ENCODE assay signal across 26 cellular contexts in genomic region chr11:70761094-70761905, GRCh38.
DNase-seq lines count a peak whose midpoint lies in the region; ATAC-seq and TF ChIP-seq lines count a peak whose summit lies in the region.
"Had no signal": no experiment of that assay in that cellular context is flagged by ENCODE, and none has a peak within 500 bp of the region (broad histone marks: within the 10 kb centered on the region; RNA-seq: fewer than 3 reads in every experiment).

No MANE protein-coding gene starts in this region.

- H3K4me3 ChIP-seq in PC-3 (ENCODE audit: low read length) (no peak overlapping the region), epithelial cell of proximal tubule (ENCODE audit: low read depth, low read length) (no peak overlapping the region), sigmoid colon (no peak overlapping the region)
- H3K4me3 ChIP-seq in effector memory CD4-positive, alpha-beta T cell (ENCODE audit: insufficient read depth, low read depth, low read length, poor library complexity, severe bottlenecking), result no peak overlapping the region
- H3K4me3 ChIP-seq: A549, left ventricle myocardium inferior, SK-N-MC, thoracic aorta, vagina had no signal

- H3K9me3 ChIP-seq in PC-3 (ENCODE audit: low read length) (no peaks in the 10 kb centered on the region), sigmoid colon (peaks cover 0 to 4% (median 0%) of the 10 kb centered on the region in 4 donors)
- no peaks in the 10 kb centered on the region for H3K9me3 ChIP-seq in effector memory CD4-positive, alpha-beta T cell (ENCODE audit: control insufficient read depth, low read length)
- H3K9me3 ChIP-seq: neutrophil, thoracic aorta, vagina had no signal

- H3K4me2 ChIP-seq in PC-3 (ENCODE audit: low read length), result no peak overlapping the region
- H3K4me2 ChIP-seq: A549 had no signal

- POLR2A ChIA-PET in PC-3 (lab: Charles Lee; ENCODE audit: unreplicated experiment), result no interaction called here

- peak; percentile 47; the same call in 1 of the 2 replicates for TF ChIP-seq CTCF in PC-3 (conservative IDR thresholded peaks at IDR 0.05; ENCODE audit: low read depth, low read length)
- peak; percentile 11 for TF ChIP-seq CTCF in epithelial cell of proximal tubule (conservative IDR thresholded peaks at IDR 0.05; ENCODE audit: low read depth, low read length)
- TF ChIP-seq CTCF in sigmoid colon (IDR thresholded peaks at IDR 0.05), result no peak

- no peaks in the 10 kb centered on the region for H3K79me2 ChIP-seq in PC-3 (ENCODE audit: low read length)

- CTCF ChIA-PET in PC-3 (lab: Charles Lee), result no interaction called here

- no peak overlapping the region for H3K9ac ChIP-seq in PC-3 (ENCODE audit: low read length)

- TF ChIP-seq POLR2A in sigmoid colon (IDR thresholded peaks at IDR 0.05), result no peak

- H3K27me3 ChIP-seq in PC-3 (ENCODE audit: low read length) (no peaks in the 10 kb centered on the region), sigmoid colon (no peaks in the 10 kb centered on the region)
- H3K27me3 ChIP-seq in effector memory CD4-positive, alpha-beta T cell (replicated peaks; ENCODE audit: control insufficient read depth, insufficient read depth, low read length, poor library complexity, severe bottlenecking), result peaks cover under 1% of the 10 kb centered on the region
- H3K27me3 ChIP-seq: vagina had no signal

- peak; percentile 15 for DNase-seq in Right ventricle myocardium superior
- no peak for DNase-seq in Right ventricle myocardium inferior (ENCODE audit: missing footprints)
- peak; percentile 11 for DNase-seq in PC-3
- DNase-seq in epithelial cell of proximal tubule (ENCODE audit: low read depth), result no peak
- no peak for DNase-seq in effector memory CD4-positive, alpha-beta T cell
- DNase-seq in sigmoid colon, result no peak
- DNase-seq in iPS-NIHi11 (ENCODE audit: low spot score), result no peak
- DNase-seq in ureter (ENCODE audit: low spot score), result no peak
- DNase-seq: activated CD4-positive, alpha-beta T cell treated with anti-CD3 and anti-CD28 coated beads for 36 hours; activated gamma-delta T cell; activated T-cell treated with anti-CD3 and anti-CD28 coated beads for 4 hours; CD4-positive, alpha-beta memory T cell; dermis blood vessel endothelial cell; hypothalamus; islet precursor cell; KBM-7; left ventricle myocardium inferior; NCI-H1436; NCI-H524; stimulated activated naive CD8-positive, alpha-beta T cell treated with anti-CD3 and anti-CD28 coated beads, Interleukin-15, Interleukin-2, amounts not matched to agents 100 U/mL and 50 U/mL, for 24 hours; T-helper 2 cell had no signal

- no peaks in the 10 kb centered on the region for H3K9me2 ChIP-seq in PC-3 (replicated peaks; ENCODE audit: low read length)

- 90 to 92% methylated on average over 13 of the region's 13 CpGs for WGBS in sigmoid colon, 2 donors

- no peaks in the 10 kb centered on the region for H3F3A ChIP-seq in PC-3 (ENCODE audit: low read length, unreplicated experiment)

- ATAC-seq in Right ventricle myocardium superior (ENCODE audit: poor library complexity) (no peak), Right ventricle myocardium inferior (no peak), PC-3 (no peak)
- ATAC-seq: A549; activated CD4-positive, alpha-beta T cell treated with anti-CD3 and anti-CD28 coated beads for 36 hours; stimulated activated naive CD8-positive, alpha-beta T cell treated with anti-CD3 and anti-CD28 coated beads, Interleukin-15, Interleukin-2, amounts not matched to agents 100 U/mL and 50 U/mL, for 24 hours had no signal

- no peak overlapping the region for H2AFZ ChIP-seq in PC-3 (ENCODE audit: low read length)

- no peak for TF ChIP-seq EP300 in sigmoid colon (IDR thresholded peaks at IDR 0.05)

- H3K4me1 ChIP-seq in PC-3 (ENCODE audit: insufficient read depth, low read length), result peaks cover 20% of the 10 kb centered on the region
- H3K4me1 ChIP-seq in effector memory CD4-positive, alpha-beta T cell (ENCODE audit: control insufficient read depth, insufficient read depth, low read length, poor library complexity, severe bottlenecking), result no peaks in the 10 kb centered on the region
- H3K4me1 ChIP-seq in sigmoid colon, result no peaks in the 10 kb centered on the region
- H3K4me1 ChIP-seq: A549, left ventricle myocardium inferior, vagina had no signal

- H4K20me1 ChIP-seq in PC-3 (ENCODE audit: low read length), result no peaks in the 10 kb centered on the region

- intact Hi-C loops in Right ventricle myocardium superior (cut with DNase I) (no loop called here), Right ventricle myocardium inferior (cut with DNase I) (no loop called here), PC-3 (cut with micrococcal nuclease) (no loop called here), sigmoid colon (cut with DNase I) (no loop called here)

- BruUV-seq in PC-3 (replicated peaks; lab: Mats Ljungman, UMichigan), result no TSS peak

- H3K36me3 ChIP-seq in PC-3 (ENCODE audit: low read depth, low read length) (no peaks in the 10 kb centered on the region), sigmoid colon (no peaks in the 10 kb centered on the region)
- H3K36me3 ChIP-seq in effector memory CD4-positive, alpha-beta T cell (ENCODE audit: control insufficient read depth, insufficient read depth, low read length), result no peaks in the 10 kb centered on the region
- H3K36me3 ChIP-seq: left ventricle myocardium inferior, neutrophil, thoracic aorta, vagina had no signal

- H3K27ac ChIP-seq in PC-3 (ENCODE audit: low read length) (no peak overlapping the region), sigmoid colon (no peak overlapping the region)
- H3K27ac ChIP-seq in effector memory CD4-positive, alpha-beta T cell (ENCODE audit: insufficient read depth, low read length, poor library complexity, severe bottlenecking), result no peak overlapping the region
- H3K27ac ChIP-seq: A549, left ventricle myocardium inferior, neutrophil, SK-N-MC, thoracic aorta, vagina had no signal

Comparison
In these comparisons a context has a peak if more than half of its experiments do, and no peak if none do; other contexts are left out.
1. DNase-seq: peak in Right ventricle myocardium superior (single experiment) and PC-3 (single experiment); none in Right ventricle myocardium inferior (single experiment), epithelial cell of proximal tubule (single experiment), effector memory CD4-positive, alpha-beta T cell (0 of 3), sigmoid colon (single experiment), iPS-NIHi11 (single experiment) and ureter (single experiment).
2. CTCF ChIP-seq: peak in PC-3 (single experiment) and epithelial cell of proximal tubule (single experiment); none in sigmoid colon (0 of 4).